Comparison of ENCODE assay signal across 18 cellular contexts in the genomic region with DNA sequence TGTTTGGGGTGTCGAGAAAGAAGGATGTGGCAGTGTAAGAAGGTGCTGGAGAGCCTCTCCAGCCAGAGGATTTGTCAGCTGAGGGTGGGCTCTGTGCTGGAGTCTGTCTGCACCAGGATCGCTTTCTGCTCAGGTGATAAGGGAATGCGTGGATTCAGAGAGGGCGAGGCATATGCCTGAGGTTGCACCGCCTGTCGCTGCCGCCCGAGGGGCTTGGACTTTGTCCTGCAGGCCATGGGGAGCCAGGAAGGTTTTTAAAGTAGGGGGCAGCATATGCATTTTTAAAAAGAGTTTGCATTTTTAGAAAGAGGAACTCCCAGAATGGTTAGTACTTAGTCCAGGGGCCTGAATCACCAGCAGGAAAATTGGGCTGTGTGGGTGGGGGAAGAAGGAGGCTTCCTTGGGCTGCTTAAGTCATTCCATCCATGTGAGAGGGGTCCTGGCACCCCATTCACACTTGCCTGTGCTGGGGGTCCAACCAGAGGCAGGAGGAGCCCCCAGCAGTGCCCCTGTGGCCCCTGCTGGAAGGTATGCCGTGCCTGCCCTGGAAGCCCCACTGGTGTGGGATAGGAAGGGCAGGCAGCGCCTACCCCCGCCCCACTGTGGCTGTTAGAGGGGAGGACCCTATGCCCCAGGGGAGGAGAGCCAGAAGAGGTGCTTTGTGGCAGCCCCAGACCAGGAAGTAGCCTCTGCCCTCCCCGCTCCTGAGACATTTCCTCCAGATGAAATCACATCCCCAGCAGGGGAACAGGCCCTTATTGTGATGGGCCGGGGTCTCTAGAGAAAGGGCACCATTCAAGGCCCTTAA. TPM values are rescaled to one million over a fixed set of nuclear protein-coding genes. Genes with fewer than 3 reads are reported as not detected.
DNase-seq lines count a peak whose midpoint lies in the region; ATAC-seq and TF ChIP-seq lines count a peak whose summit lies in the region.
"Had no signal": no experiment of that assay in that cellular context is flagged by ENCODE, and none has a peak within 500 bp of the region (broad histone marks: within the 10 kb centered on the region; RNA-seq: fewer than 3 reads in every experiment).

No MANE protein-coding gene starts in this region.

- H3K23ac ChIP-seq in mesendoderm (ENCODE audit: low read length) = no peak overlapping the region

- H3K9me3 ChIP-seq in Caco-2 = no peaks in the 10 kb centered on the region

- POLR2A ChIA-PET in Caco-2 (lab: Charles Lee) = no interaction called here

- no peak overlapping the region for H2BK15ac ChIP-seq in mesendoderm (replicated peaks; ENCODE audit: low read depth)

- H3K27ac ChIP-seq in mesendoderm (ENCODE audit: low read depth, low read length) = no peak overlapping the region
- H3K27ac ChIP-seq: foreskin keratinocyte had no signal

- CTCF ChIA-PET in Caco-2 (lab: Charles Lee) = interaction anchor here (1.2 to 2.6 kb wide), 3 partner anchors 11 to 17 kb away, joined by 3 to 9 read pairs (median 7); no protein-coding TSS in a partner anchor

- H3K4me1 Mint-ChIP-seq in Caco-2 (ENCODE audit: low read depth, unreplicated experiment) (peaks cover 13% of the 10 kb centered on the region), brain (peaks cover 69% of the 10 kb centered on the region)
- no peaks in the 10 kb centered on the region for H3K4me1 Mint-ChIP-seq in stimulated activated effector memory CD8-positive, alpha-beta T cell treated with anti-CD3 and anti-CD28 coated beads, Interleukin-12 subunit alpha, Interleukin-12 subunit beta, amount 100 ng/mL, for 72 hours
- H3K4me1 Mint-ChIP-seq: activated naive CD4-positive, alpha-beta T cell treated with anti-CD3 and anti-CD28 coated beads, Interleukin-2, amount 50 U/mL, for 24 hours had no signal

- H3K4me1 ChIP-seq in Caco-2 = peaks cover 19% of the 10 kb centered on the region
- H3K4me1 ChIP-seq in mesendoderm (ENCODE audit: control insufficient read depth, low read depth, low read length) = peaks cover 10% of the 10 kb centered on the region
- H3K4me1 ChIP-seq: foreskin keratinocyte had no signal

- H3K36me3 ChIP-seq in Caco-2 (ENCODE audit: control insufficient read depth, insufficient read depth, low read length) = no peaks in the 10 kb centered on the region; the same call in 1 of the 2 replicates
- no peaks in the 10 kb centered on the region for H3K36me3 ChIP-seq in mesendoderm (ENCODE audit: control insufficient read depth, insufficient read depth, low read length)

- H2BK120ac ChIP-seq in mesendoderm (ENCODE audit: low read depth, low read length) = no peak overlapping the region

- DNase-seq in Caco-2 (peak; percentile 45 to 67), Kasumi-1 (lab: John Stamatoyannopoulos, UW) (peak; percentile 51 to 70), mesendoderm (peak; percentile 61), occipital lobe (lab: John Stamatoyannopoulos, UW) (no peak)
- DNase-seq in stimulated activated effector memory CD8-positive, alpha-beta T cell treated with anti-CD3 and anti-CD28 coated beads, Interleukin-12 subunit alpha, Interleukin-12 subunit beta, amount 100 ng/mL, for 72 hours (ENCODE audit: low spot score in 2 of 2) = no peak
- DNase-seq: activated CD8-positive, alpha-beta T cell treated with anti-CD3 and anti-CD28 coated beads for 36 hours; activated T-cell treated with anti-CD3 and anti-CD28 coated beads, Interleukin-2, amount 50 U/mL, for 48 hours; foreskin keratinocyte; NCI-H187; NCI-H446; NK-92 treated with Interleukin-12 subunit alpha and Interleukin-12 subunit beta, amount 100 ng/mL, for 24 hours; stimulated activated CD4-positive, alpha-beta T cell treated with anti-CD3 and anti-CD28 coated beads, Interleukin-4, amount 100 ng/mL, for 1 hour; T-helper 17 cell had no signal

- no peak overlapping the region for H2AK5ac ChIP-seq in mesendoderm (ENCODE audit: low read length)

- no peaks in the 10 kb centered on the region for H3K9me3 Mint-ChIP-seq in Caco-2 (ENCODE audit: unreplicated experiment)
- H3K9me3 Mint-ChIP-seq in brain = no peaks in the 10 kb centered on the region
- H3K9me3 Mint-ChIP-seq in stimulated activated effector memory CD8-positive, alpha-beta T cell treated with anti-CD3 and anti-CD28 coated beads, Interleukin-12 subunit alpha, Interleukin-12 subunit beta, amount 100 ng/mL, for 72 hours = no peaks in the 10 kb centered on the region
- H3K9me3 Mint-ChIP-seq: activated CD8-positive, alpha-beta T cell treated with anti-CD3 and anti-CD28 coated beads for 36 hours; activated naive CD4-positive, alpha-beta T cell treated with anti-CD3 and anti-CD28 coated beads, Interleukin-2, amount 50 U/mL, for 24 hours had no signal

- peak overlapping the region; percentile 8 for H3K27ac Mint-ChIP-seq in Caco-2 (ENCODE audit: unreplicated experiment)
- H3K27ac Mint-ChIP-seq in brain = peak overlapping the region; percentile 45 to 81 (median 76)
- no peak overlapping the region for H3K27ac Mint-ChIP-seq in stimulated activated effector memory CD8-positive, alpha-beta T cell treated with anti-CD3 and anti-CD28 coated beads, Interleukin-12 subunit alpha, Interleukin-12 subunit beta, amount 100 ng/mL, for 72 hours
- H3K27ac Mint-ChIP-seq: activated CD8-positive, alpha-beta T cell treated with anti-CD3 and anti-CD28 coated beads for 36 hours; activated naive CD4-positive, alpha-beta T cell treated with anti-CD3 and anti-CD28 coated beads, Interleukin-2, amount 50 U/mL, for 24 hours; T-helper 17 cell had no signal

- H3K27me3 ChIP-seq in Caco-2 (replicated peaks; ENCODE audit: control insufficient read depth, insufficient read depth, low read length) (no peaks in the 10 kb centered on the region), mesendoderm (ENCODE audit: insufficient read depth, low read length, poor library complexity) (no peaks in the 10 kb centered on the region)

- H3K27me3 Mint-ChIP-seq in Caco-2 (ENCODE audit: insufficient read depth, unreplicated experiment) (no peaks in the 10 kb centered on the region), brain (no peaks in the 10 kb centered on the region)
- H3K27me3 Mint-ChIP-seq: activated CD8-positive, alpha-beta T cell treated with anti-CD3 and anti-CD28 coated beads for 36 hours; activated naive CD4-positive, alpha-beta T cell treated with anti-CD3 and anti-CD28 coated beads, Interleukin-2, amount 50 U/mL, for 24 hours; T-helper 17 cell had no signal

- H4K5ac ChIP-seq in mesendoderm (ENCODE audit: low read length) = no peak overlapping the region

- no peak for TF ChIP-seq CTCF in Caco-2 (IDR thresholded peaks at IDR 0.05; ENCODE audit: insufficient read depth in 1 of 2, low read depth in 1 of 2, low read length in 1 of 2, severe bottlenecking in 1 of 2, unreplicated experiment in 1 of 2)
- TF ChIP-seq CTCF in brain (conservative IDR thresholded peaks at IDR 0.05) = no peak

- no peak overlapping the region for H3K4me3 ChIP-seq in Caco-2 (ENCODE audit: low read depth, low read length)
- H3K4me3 ChIP-seq in mesendoderm (ENCODE audit: low read length) = no peak overlapping the region

- H3K56ac ChIP-seq in mesendoderm (ENCODE audit: low read length) = peak overlapping the region; percentile 57

- H2BK5ac ChIP-seq in mesendoderm (ENCODE audit: low read length) = no peak overlapping the region

- no peak overlapping the region for H3K9ac ChIP-seq in mesendoderm (ENCODE audit: low read length)

- H3K36me3 Mint-ChIP-seq in Caco-2 (ENCODE audit: insufficient read depth, unreplicated experiment) (peaks cover 5% of the 10 kb centered on the region), brain (no peaks in the 10 kb centered on the region)
- no peaks in the 10 kb centered on the region for H3K36me3 Mint-ChIP-seq in stimulated activated effector memory CD8-positive, alpha-beta T cell treated with anti-CD3 and anti-CD28 coated beads, Interleukin-12 subunit alpha, Interleukin-12 subunit beta, amount 100 ng/mL, for 72 hours
- H3K36me3 Mint-ChIP-seq: activated naive CD4-positive, alpha-beta T cell treated with anti-CD3 and anti-CD28 coated beads, Interleukin-2, amount 50 U/mL, for 24 hours had no signal

- H3K18ac ChIP-seq in mesendoderm (ENCODE audit: low read length) = no peak overlapping the region

- H3K79me2 ChIP-seq in mesendoderm (ENCODE audit: control insufficient read depth, insufficient read depth, low read length) = no peaks in the 10 kb centered on the region

- no peak overlapping the region for H3K4me2 ChIP-seq in mesendoderm (ENCODE audit: low read length)

- no peak overlapping the region for H4K8ac ChIP-seq in mesendoderm (ENCODE audit: low read depth, low read length)

- H3K79me1 ChIP-seq in mesendoderm (ENCODE audit: low read length) = no peaks in the 10 kb centered on the region

- no peak overlapping the region for H3K4ac ChIP-seq in mesendoderm (ENCODE audit: low read depth, low read length)

- no peak overlapping the region for H3K4me3 Mint-ChIP-seq in Caco-2 (ENCODE audit: unreplicated experiment)
- H3K4me3 Mint-ChIP-seq in brain = peak overlapping the region in 3 of 5 experiments; percentile 28 to 47 (median 33)
- H3K4me3 Mint-ChIP-seq in stimulated activated effector memory CD8-positive, alpha-beta T cell treated with anti-CD3 and anti-CD28 coated beads, Interleukin-12 subunit alpha, Interleukin-12 subunit beta, amount 100 ng/mL, for 72 hours = no peak overlapping the region
- H3K4me3 Mint-ChIP-seq: activated CD8-positive, alpha-beta T cell treated with anti-CD3 and anti-CD28 coated beads for 36 hours; activated naive CD4-positive, alpha-beta T cell treated with anti-CD3 and anti-CD28 coated beads, Interleukin-2, amount 50 U/mL, for 24 hours; T-helper 17 cell had no signal

- intact Hi-C loops in Caco-2 (cut with micrococcal nuclease; ENCODE audit: unreplicated experiment) = loop anchor here (5.0 kb wide), 1 partner anchor 34 kb away; the partner anchor contains the start of gene DAGLA

- ATAC-seq in HG02852 (IDR thresholded peaks at IDR 0.05; ENCODE audit: unreplicated experiment) (no peak), GM18517 (IDR thresholded peaks at IDR 0.05; ENCODE audit: unreplicated experiment) (no peak)
- ATAC-seq in stimulated activated effector memory CD8-positive, alpha-beta T cell treated with anti-CD3 and anti-CD28 coated beads, Interleukin-12 subunit alpha, Interleukin-12 subunit beta, amount 100 ng/mL, for 72 hours = no peak
- ATAC-seq: activated CD8-positive, alpha-beta T cell treated with anti-CD3 and anti-CD28 coated beads for 36 hours; foreskin keratinocyte; T-helper 17 cell had no signal

- no CpG with 5 or more reads among the region's 13 CpGs for WGBS in mesendoderm (ENCODE audit: extremely low coverage, insufficient coverage, low lambda C conversion rate)

- no TSS peak for BruUV-seq in Caco-2 (replicated peaks; lab: Mats Ljungman, UMichigan)

RNA-seq across cellular contexts. Expression of gene MYRF, which starts 35.8 kb away (rescaled TPM):
- total RNA-seq in Caco-2 (2022) = 165 and 169 TPM in 2 replicates
- 70.8 TPM for polyA plus RNA-seq in brain (ENCODE audit: insufficient read depth, low read depth, low replicate concordance)
- polyA plus RNA-seq in mesendoderm (2013, experiment 1 of 2) = 3.0 TPM
- 2.6 TPM for polyA plus RNA-seq in mesendoderm (2013, experiment 2 of 2)
- total RNA-seq in occipital lobe = 0.94 TPM
- total RNA-seq: skeletal muscle tissue had no signal

RNA-seq across cellular contexts. Expression of gene DAGLA, which starts 36.5 kb away (rescaled TPM):
- total RNA-seq in Caco-2 (2022) = 9.4 and 9.5 TPM in 2 replicates
- polyA plus RNA-seq in brain (ENCODE audit: insufficient read depth, low read depth, low replicate concordance) = 13.4 TPM
- 4.2 TPM for polyA plus RNA-seq in mesendoderm (2013, experiment 1 of 2)
- polyA plus RNA-seq in mesendoderm (2013, experiment 2 of 2) = 4.4 TPM
- 5.5 TPM for total RNA-seq in occipital lobe

Comparison
In these comparisons a context has a peak if more than half of its experiments do, and no peak if none do; other contexts are left out.
1. DNase-seq: peak in Caco-2 (2 of 2), Kasumi-1 (2 of 2) and mesendoderm (single experiment); none in occipital lobe (single experiment) and stimulated activated effector memory CD8-positive, alpha-beta T cell treated with anti-CD3 and anti-CD28 coated beads, Interleukin-12 subunit alpha, Interleukin-12 subunit beta, amount 100 ng/mL, for 72 hours (0 of 2).
2. H3K4me3 Mint-ChIP-seq: peak in brain (3 of 5); none in Caco-2 (single experiment) and stimulated activated effector memory CD8-positive, alpha-beta T cell treated with anti-CD3 and anti-CD28 coated beads, Interleukin-12 subunit alpha, Interleukin-12 subunit beta, amount 100 ng/mL, for 72 hours (single experiment).
3. RNA of gene MYRF, which starts 35.8 kb away (total RNA-seq): 165 to 169 TPM in Caco-2; 0.94 TPM in occipital lobe (single experiment); every median in the first group is over 10 times any median in the second.